ENCODE assay signal across 1 cellular context in genomic region chr14:93109572-93110481, GRCh38.
TF ChIP-seq lines count a peak whose summit lies in the region.

No MANE protein-coding gene starts in this region.

TF ChIP-seq in GM12878, 131 proteins besides CTCF, POLR2A, EP300 and RAD21 (continued from another document):
- TF ChIP-seq TCF3 (IDR thresholded peaks at IDR 0.05; ENCODE audit: borderline replicate concordance, insufficient read depth, low read depth, low read length) (no peak), CEBPB (IDR thresholded peaks at IDR 0.05; ENCODE audit: borderline replicate concordance in 1 of 2, low read depth in 2 of 2, low read length in 2 of 2) (no peak), SPI1 (IDR thresholded peaks at IDR 0.05; ENCODE audit: borderline replicate concordance, insufficient read depth, low read depth, low read length) (peak; percentile 51; the same call in 1 of the 2 replicates)
